12 cellular contexts compared by ENCODE assay signal in genomic region chr10:110078317-110078716, GRCh38.
DNase-seq lines count a peak whose midpoint lies in the region; ATAC-seq and TF ChIP-seq lines count a peak whose summit lies in the region.
"Had no signal": no experiment of that assay in that cellular context is flagged by ENCODE, and none has a peak within 500 bp of the region (broad histone marks: within the 10 kb centered on the region; RNA-seq: fewer than 3 reads in every experiment).

No MANE protein-coding gene starts in this region.

- peak overlapping the region in 1 of 2 donors; percentile 58 for H3K9ac ChIP-seq in mucosa of rectum (ENCODE audit: low read depth in 1 of 2, low read length in 2 of 2)

- H3K27ac ChIP-seq in mucosa of rectum (ENCODE audit: low read depth in 2 of 2, low read length in 2 of 2) (peak overlapping the region; percentile 78 to 82), tibial nerve (peak overlapping the region; percentile 75 to 94 (median 86))

- TF ChIP-seq EP300 in tibial nerve (IDR thresholded peaks at IDR 0.05), result no peak

- no peak for TF ChIP-seq POLR2A in tibial nerve (IDR thresholded peaks at IDR 0.05)

- intact Hi-C loops in mucosa of descending colon (cut with DNase I, micrococcal nuclease), result no loop called here

- H3K36me3 Mint-ChIP-seq in activated naive CD4-positive, alpha-beta T cell treated with anti-CD3 and anti-CD28 coated beads, Interleukin-2, amount 10 ng/mL, durations not matched to agents 7 days and 5 days, result peaks cover 55% of the 10 kb centered on the region
- H3K36me3 Mint-ChIP-seq in activated naive CD8-positive, alpha-beta T cell, result peaks cover 7% of the 10 kb centered on the region
- H3K36me3 Mint-ChIP-seq in HFFc6 (ENCODE audit: low read depth), result peaks cover 5% of the 10 kb centered on the region

- H3K4me3 ChIP-seq in mucosa of rectum (ENCODE audit: low read length in 2 of 2), result peak overlapping the region in 1 of 2 donors; percentile 14
- H3K4me3 ChIP-seq in tibial nerve, result peak overlapping the region in 1 of 4 donors; percentile 21
- H3K4me3 ChIP-seq in mucosa of descending colon, result no peak overlapping the region

- peak overlapping the region; percentile 98 for H3K27ac Mint-ChIP-seq in activated naive CD4-positive, alpha-beta T cell treated with anti-CD3 and anti-CD28 coated beads, Interleukin-2, amount 10 ng/mL, durations not matched to agents 7 days and 5 days
- H3K27ac Mint-ChIP-seq in activated naive CD8-positive, alpha-beta T cell, result peak overlapping the region; percentile 96
- no peak overlapping the region for H3K27ac Mint-ChIP-seq in HFFc6
- H3K27ac Mint-ChIP-seq: endodermal cell had no signal

- H3K36me3 ChIP-seq in mucosa of rectum (ENCODE audit: control insufficient read depth in 2 of 2, insufficient read depth in 2 of 2, low read length in 2 of 2) (no peaks in the 10 kb centered on the region), tibial nerve (no peaks in the 10 kb centered on the region), mucosa of descending colon (ENCODE audit: low read depth) (no peaks in the 10 kb centered on the region)

- no peaks in the 10 kb centered on the region for H3K27me3 ChIP-seq in mucosa of rectum (ENCODE audit: control insufficient read depth in 2 of 2, insufficient read depth in 2 of 2, low read length in 2 of 2)
- H3K27me3 ChIP-seq in tibial nerve, result no peaks in the 10 kb centered on the region

- H3K9me3 ChIP-seq in mucosa of rectum (ENCODE audit: control insufficient read depth in 2 of 2, low read length in 2 of 2) (no peaks in the 10 kb centered on the region), tibial nerve (no peaks in the 10 kb centered on the region), mucosa of descending colon (no peaks in the 10 kb centered on the region)

- H3K9me3 Mint-ChIP-seq in activated naive CD4-positive, alpha-beta T cell treated with anti-CD3 and anti-CD28 coated beads, Interleukin-2, amount 10 ng/mL, durations not matched to agents 7 days and 5 days, result peaks cover 2% of the 10 kb centered on the region
- H3K9me3 Mint-ChIP-seq in activated naive CD8-positive, alpha-beta T cell (ENCODE audit: low read depth), result no peaks in the 10 kb centered on the region
- H3K9me3 Mint-ChIP-seq in HFFc6, result no peaks in the 10 kb centered on the region
- H3K9me3 Mint-ChIP-seq: endodermal cell had no signal

- no peak for DNase-seq in activated naive CD4-positive, alpha-beta T cell treated with anti-CD3 and anti-CD28 coated beads, Interleukin-2, amount 10 ng/mL, durations not matched to agents 7 days and 5 days
- no peak for DNase-seq in activated naive CD4-positive, alpha-beta T cell (lab: John Stamatoyannopoulos, UW)
- DNase-seq in tibial nerve (ENCODE audit: low spot score in 2 of 2), result no peak
- no peak for DNase-seq in HFFc6
- DNase-seq in mucosa of descending colon, result no peak
- no peak for DNase-seq in HPDE6-E6E7 (ENCODE audit: extremely low spot score)
- DNase-seq: endodermal cell, GOT3, NCI-H524, occipital lobe had no signal

- peaks cover 85% of the 10 kb centered on the region for H3K4me1 Mint-ChIP-seq in activated naive CD4-positive, alpha-beta T cell treated with anti-CD3 and anti-CD28 coated beads, Interleukin-2, amount 10 ng/mL, durations not matched to agents 7 days and 5 days
- peaks cover 86% of the 10 kb centered on the region for H3K4me1 Mint-ChIP-seq in activated naive CD8-positive, alpha-beta T cell (ENCODE audit: low read depth)
- peaks cover 79% of the 10 kb centered on the region for H3K4me1 Mint-ChIP-seq in HFFc6 (ENCODE audit: low read depth)

- peak overlapping the region; percentile 89 for H3K4me3 Mint-ChIP-seq in activated naive CD4-positive, alpha-beta T cell treated with anti-CD3 and anti-CD28 coated beads, Interleukin-2, amount 10 ng/mL, durations not matched to agents 7 days and 5 days
- peak overlapping the region; percentile 83 for H3K4me3 Mint-ChIP-seq in activated naive CD8-positive, alpha-beta T cell
- no peak overlapping the region for H3K4me3 Mint-ChIP-seq in HFFc6
- H3K4me3 Mint-ChIP-seq: endodermal cell had no signal

- CTCF ChIA-PET in activated naive CD4-positive, alpha-beta T cell treated with anti-CD3 and anti-CD28 coated beads, Interleukin-2, amount 10 ng/mL, durations not matched to agents 7 days and 5 days (lab: Charles Lee), result interaction anchor here (1.0 to 3.3 kb wide), 3 partner anchors 10 to 194 kb away, joined by 3 to 12 read pairs (median 9); no protein-coding TSS in a partner anchor

- no peak for ATAC-seq in mucosa of descending colon

- 26 to 28% methylated on average over 3 of the region's 3 CpGs for WGBS in tibial nerve, 2 donors

- TF ChIP-seq CTCF in tibial nerve (IDR thresholded peaks at IDR 0.05), result no peak
- TF ChIP-seq CTCF in HFFc6 (IDR thresholded peaks at IDR 0.05), result no peak
- no peak for TF ChIP-seq CTCF in mucosa of descending colon (IDR thresholded peaks at IDR 0.05)

- peaks cover 35 to 43% of the 10 kb centered on the region in 2 donors for H3K4me1 ChIP-seq in mucosa of rectum (ENCODE audit: control insufficient read depth in 2 of 2, insufficient read depth in 2 of 2, low read length in 2 of 2)
- peaks cover 0 to 100% (median 73%) of the 10 kb centered on the region in 4 donors for H3K4me1 ChIP-seq in tibial nerve
- H3K4me1 ChIP-seq in mucosa of descending colon (ENCODE audit: low read depth), result peaks cover 50% of the 10 kb centered on the region

- H3K27me3 Mint-ChIP-seq in activated naive CD4-positive, alpha-beta T cell treated with anti-CD3 and anti-CD28 coated beads, Interleukin-2, amount 10 ng/mL, durations not matched to agents 7 days and 5 days, result no peaks in the 10 kb centered on the region
- no peaks in the 10 kb centered on the region for H3K27me3 Mint-ChIP-seq in activated naive CD8-positive, alpha-beta T cell
- no peaks in the 10 kb centered on the region; the same call in 1 of the 2 replicates for H3K27me3 Mint-ChIP-seq in HFFc6 (ENCODE audit: insufficient read depth)
